ENCODE assay signal across 8 cellular contexts in the genomic region with DNA sequence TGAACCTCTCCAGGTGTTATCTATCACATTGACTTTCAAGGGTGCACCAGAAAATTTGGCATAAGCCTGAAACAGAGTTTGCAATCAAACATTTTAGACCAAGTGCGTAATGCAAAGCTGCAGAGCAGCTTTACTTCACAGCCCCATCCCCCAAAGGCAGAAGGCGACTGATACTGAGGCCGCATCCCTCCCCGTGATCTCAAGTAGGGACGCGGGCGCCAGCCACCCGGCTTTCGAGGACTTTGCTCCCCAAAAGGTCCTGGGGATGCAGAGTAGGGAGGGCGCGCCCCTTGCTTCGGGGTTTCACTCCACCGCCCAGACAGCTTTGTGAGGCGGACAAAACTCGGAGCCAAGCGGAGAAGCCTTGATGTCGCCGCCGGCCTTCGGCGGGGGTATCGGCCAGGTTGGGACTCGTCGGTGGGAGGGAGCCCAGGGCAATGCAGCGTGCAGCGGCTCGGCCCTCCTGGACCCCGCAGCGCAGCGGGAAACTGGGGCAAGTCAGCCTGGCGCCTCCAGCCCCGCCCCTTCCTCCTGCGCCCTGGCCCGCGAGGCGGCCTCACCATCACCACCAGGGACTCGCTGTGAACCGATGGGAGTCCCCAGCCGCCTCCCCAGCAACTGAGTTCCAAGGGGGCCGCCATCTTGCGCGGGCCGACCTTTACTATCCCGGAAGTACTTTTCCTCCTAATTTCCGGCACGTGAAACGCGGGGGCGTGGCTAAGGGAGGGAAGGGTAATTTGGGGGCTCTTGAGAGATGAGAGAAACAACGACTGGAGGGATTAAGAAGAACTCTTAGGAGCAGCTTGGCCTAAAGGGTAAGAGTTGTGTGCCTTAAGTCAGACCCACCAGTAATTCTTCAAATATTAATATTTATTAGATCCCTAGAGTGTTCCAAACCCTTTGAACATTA. TPM values are rescaled to one million over a fixed set of nuclear protein-coding genes. Genes with fewer than 3 reads are reported as not detected.
DNase-seq lines count a peak whose midpoint lies in the region; ATAC-seq, FAIRE-seq and TF ChIP-seq lines count a peak whose summit lies in the region.

A gene with protein sequence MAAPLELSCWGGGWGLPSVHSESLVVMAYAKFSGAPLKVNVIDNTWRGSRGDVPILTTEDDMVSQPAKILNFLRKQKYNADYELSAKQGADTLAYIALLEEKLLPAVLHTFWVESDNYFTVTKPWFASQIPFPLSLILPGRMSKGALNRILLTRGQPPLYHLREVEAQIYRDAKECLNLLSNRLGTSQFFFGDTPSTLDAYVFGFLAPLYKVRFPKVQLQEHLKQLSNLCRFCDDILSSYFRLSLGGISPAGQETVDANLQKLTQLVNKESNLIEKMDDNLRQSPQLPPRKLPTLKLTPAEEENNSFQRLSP (minus strand): TSS at position 665 of the 910 bp plus-strand sequence. CDS start 24 bp downstream, at position 641.

- peaks cover 23 to 27% of the 10 kb centered on the region in 2 donors for H3K36me3 Mint-ChIP-seq in CD14-positive monocyte

- no peak within 1 kb of the TSS for H2BK20ac ChIP-seq in H1 (ENCODE audit: low read length)

- H2BK5ac ChIP-seq in H1 (ENCODE audit: low read depth, low read length) (peak within 1 kb of the TSS; percentile 83), mesenchymal stem cell (ENCODE audit: low read depth, low read length, poor library complexity, severe bottlenecking) (no peak within 1 kb of the TSS)

- FAIRE-seq in H1 (lab: Jason Lieb, UNC): peak; percentile 89

- H3K4ac ChIP-seq in H1 (replicated peaks; ENCODE audit: insufficient read length, low read depth, low read length) (peak within 1 kb of the TSS; percentile 61), mesenchymal stem cell (ENCODE audit: low read depth in 1 of 2, low read length in 2 of 2) (peak within 1 kb of the TSS; percentile 29 to 64)

- peaks cover 0 to 14% of the 10 kb centered on the region in 2 experiments; a peak in 3 of 4 replicates for H3K79me2 ChIP-seq in H1 (ENCODE audit: control insufficient read depth in 1 of 2, insufficient read depth in 2 of 2, low read length in 2 of 2)

- H3K4me2 ChIP-seq in H1 (ENCODE audit: insufficient read depth in 1 of 2, low read depth in 2 of 2, low read length in 2 of 2): peak within 1 kb of the TSS; percentile 82 to 94
- H3K4me2 ChIP-seq in mesenchymal stem cell (ENCODE audit: low read length, poor library complexity, severe bottlenecking): peak within 1 kb of the TSS; percentile 50

- peak within 1 kb of the TSS in 6 of 7 donors; percentile 45 to 67 (median 64) for H3K27ac Mint-ChIP-seq in CD14-positive monocyte

- H3K4me3 ChIP-seq in H1 (ENCODE audit: extremely low read depth in 1 of 4, insufficient read depth in 2 of 4, low read depth in 3 of 4, low read length in 4 of 4): peak within 1 kb of the TSS; percentile 90 to 97 (median 94)
- peak within 1 kb of the TSS; percentile 89 to 95 for H3K4me3 ChIP-seq in mesenchymal stem cell (ENCODE audit: insufficient read depth in 1 of 2, low read depth in 1 of 2, low read length in 2 of 2)

- H4K91ac ChIP-seq in H1 (replicated peaks; ENCODE audit: insufficient read length, low read length) (peak within 1 kb of the TSS; percentile 82), mesenchymal stem cell (ENCODE audit: low read length) (peak within 1 kb of the TSS; percentile 63)

- H3K14ac ChIP-seq in H1 (ENCODE audit: insufficient read length) (no peak within 1 kb of the TSS), mesenchymal stem cell (ENCODE audit: low read length in 2 of 2) (peak within 1 kb of the TSS in 1 of 2 experiments; percentile 38)

- peaks cover 0 to 2% (median 0%) of the 10 kb centered on the region in 4 experiments; a peak in 1 of 7 replicates for H3K4me1 ChIP-seq in H1 (replicated peaks in 1 of 4; ENCODE audit: control insufficient read depth in 3 of 4, insufficient read depth in 4 of 4, low read length in 3 of 4)
- peaks cover 1% of the 10 kb centered on the region for H3K4me1 ChIP-seq in mesenchymal stem cell (ENCODE audit: control insufficient read depth, insufficient read depth, low read depth, low read length)

- CTCF ChIA-PET in H1 (lab: Charles Lee; ENCODE audit: partially characterized antibody): interaction anchor here (1.1 to 1.7 kb wide), 5 partner anchors 11 to 93 kb away, joined by 3 to 5 read pairs (median 3); no protein-coding TSS in a partner anchor

- peak within 1 kb of the TSS; percentile 92 for H4K5ac ChIP-seq in H1 (ENCODE audit: insufficient read length, low read depth, low read length)

- H3K9me3 ChIP-seq in H1 (ENCODE audit: insufficient read depth in 2 of 2, low read depth in 1 of 2, low read length in 1 of 2) (no peaks in the 10 kb centered on the region), mesenchymal stem cell (ENCODE audit: control insufficient read depth, low read length) (no peaks in the 10 kb centered on the region)

- no peak for TF ChIP-seq CTCF in CD14-positive monocyte (IDR thresholded peaks at IDR 0.05)
- TF ChIP-seq CTCF in H1 (IDR thresholded peaks at IDR 0.05; ENCODE audit: control extremely low read depth in 1 of 3, insufficient read depth in 1 of 3, low read depth in 1 of 3, low read length in 3 of 3): 0 out of 4 replicates have a peak, but pooled peaks of 1 of the 3 experiments have one; percentile 8

- peak; percentile 82 to 96 for TF ChIP-seq POLR2A in H1 (IDR thresholded peaks at IDR 0.05; ENCODE audit: control extremely low read depth in 1 of 2, low read depth in 2 of 2, low read length in 2 of 2)

- H3K23ac ChIP-seq in H1 (ENCODE audit: insufficient read length) (no peak within 1 kb of the TSS), mesenchymal stem cell (ENCODE audit: low read length in 2 of 2) (no peak within 1 kb of the TSS)

- H3K4me1 Mint-ChIP-seq in CD14-positive monocyte: peaks cover 14% of the 10 kb centered on the region

- H3K27me3 ChIP-seq in H1 (replicated peaks in 1 of 4; ENCODE audit: control insufficient read depth in 3 of 4, extremely low read depth in 1 of 4, insufficient read depth in 3 of 4, low read length in 3 of 4) (no peaks in the 10 kb centered on the region), mesenchymal stem cell (ENCODE audit: control insufficient read depth in 1 of 2, insufficient read depth in 1 of 2, low read length in 2 of 2) (no peaks in the 10 kb centered on the region)

- H2BK12ac ChIP-seq in H1 (ENCODE audit: low read depth, low read length) (peak within 1 kb of the TSS; percentile 64), mesenchymal stem cell (ENCODE audit: low read length in 2 of 2) (no peak within 1 kb of the TSS)

- peaks cover 4 to 12% (median 9%) of the 10 kb centered on the region in 7 donors for H3K9me3 Mint-ChIP-seq in CD14-positive monocyte

- H3K23me2 ChIP-seq in H1 (ENCODE audit: low read depth, low read length): peaks cover 6% of the 10 kb centered on the region

- ATAC-seq in GM19438 (IDR thresholded peaks at IDR 0.05; ENCODE audit: low read depth, unreplicated experiment) (peak; percentile 91), HG03575 (IDR thresholded peaks at IDR 0.05; ENCODE audit: extremely low read depth, insufficient number of reproducible peaks, low FRiP score, unreplicated experiment) (peak; percentile 47)

- H4K8ac ChIP-seq in H1 (ENCODE audit: extremely low read depth, insufficient read depth, low read length) (peak within 1 kb of the TSS; percentile 100), mesenchymal stem cell (ENCODE audit: low read length) (peak within 1 kb of the TSS; percentile 92)

- intact Hi-C loops in CD14-positive monocyte (cut with micrococcal nuclease): no loop called here

- H2BK15ac ChIP-seq in H1 (ENCODE audit: low read length) (peak within 1 kb of the TSS; percentile 62; the same call in 1 of the 2 replicates), mesenchymal stem cell (ENCODE audit: low read depth, poor library complexity, severe bottlenecking) (peak within 1 kb of the TSS; percentile 60)

- no peaks in the 10 kb centered on the region for H4K20me1 ChIP-seq in H1 (replicated peaks in 1 of 2; ENCODE audit: control insufficient read depth in 1 of 2, insufficient read depth in 2 of 2, low read length in 2 of 2)

- H3K36me3 ChIP-seq in H1 (ENCODE audit: control insufficient read depth in 2 of 4, insufficient read depth in 4 of 4, low read length in 3 of 4): peaks cover 6 to 35% (median 15%) of the 10 kb centered on the region in 4 experiments; a peak in 7 of 8 replicates
- peaks cover 0 to 29% of the 10 kb centered on the region in 2 experiments for H3K36me3 ChIP-seq in mesenchymal stem cell (ENCODE audit: control insufficient read depth in 1 of 2, insufficient read depth in 2 of 2, low read depth in 1 of 2, low read length in 2 of 2)

- POLR2A ChIA-PET in H1 (lab: Charles Lee; ENCODE audit: partially characterized antibody): interaction anchor here (0.8 to 1.5 kb wide), 15 partner anchors 9 to 108 kb away, joined by 3 to 8 read pairs (median 3); no protein-coding TSS in a partner anchor

- 0 out of 4 replicates have a peak, but pooled peaks of 1 of the 2 experiments have one; percentile 0 for TF ChIP-seq RAD21 in H1 (IDR thresholded peaks at IDR 0.05 in 1 of 2, conservative IDR thresholded peaks at IDR 0.05 in 1 of 2; ENCODE audit: low read depth in 2 of 2, low read length in 2 of 2)

- H3K18ac ChIP-seq in H1 (ENCODE audit: extremely low read depth, low read length): peak within 1 kb of the TSS; percentile 79
- H3K18ac ChIP-seq in mesenchymal stem cell (ENCODE audit: low read depth in 1 of 2, low read length in 2 of 2): peak within 1 kb of the TSS; percentile 62 to 78

- peaks cover 0 to 8% (median 0%) of the 10 kb centered on the region in 3 donors for H3K27me3 Mint-ChIP-seq in CD14-positive monocyte (ENCODE audit: low read depth in 3 of 3)

- peak within 1 kb of the TSS; percentile 88 for H3K56ac ChIP-seq in H1 (replicated peaks; ENCODE audit: insufficient read length, low read depth, low read length)

- WGBS in H1 (ENCODE audit: extremely low coverage in 1 of 2, insufficient coverage in 1 of 2, insufficient read length in 1 of 2, insufficient replicate concordance in 2 of 2, low coverage in 1 of 2, low lambda C conversion rate in 2 of 2, missing lambda C conversion rate in 1 of 2), 2 experiments: 1% methylated on average over 45 of the region's 50 CpGs; no CpG with 5 or more reads in 1 of the 2 experiments
- under 1% methylated on average over 43 of the region's 50 CpGs for WGBS in mesenchymal stem cell

- H3K27ac ChIP-seq in H1 (ENCODE audit: low read depth, low read length): peak within 1 kb of the TSS; percentile 93
- H3K27ac ChIP-seq in mesenchymal stem cell (ENCODE audit: low read length, poor library complexity, severe bottlenecking): no peak within 1 kb of the TSS

- TF ChIP-seq EP300 in H1 (IDR thresholded peaks at IDR 0.05; ENCODE audit: borderline replicate concordance in 1 of 2, low read depth in 2 of 2, low read length in 2 of 2): no peak

- H2AFZ ChIP-seq in H1 (ENCODE audit: low read length): peak within 1 kb of the TSS; percentile 31; the same call in 1 of the 2 replicates
- peak within 1 kb of the TSS; percentile 60 for H2AFZ ChIP-seq in mesenchymal stem cell (ENCODE audit: low read depth, low read length)

- peak; percentile 65 for DNase-seq in CD14-positive monocyte (ENCODE audit: low spot score)
- peak; percentile 79 to 86 for DNase-seq in NOMO-1 (lab: John Stamatoyannopoulos, UW; ENCODE audit: unreplicated experiment in 2 of 2)
- DNase-seq in activated CD8-positive, alpha-beta memory T cell treated with anti-CD3 and anti-CD28 coated beads for 48 hours (ENCODE audit: low read depth in 2 of 3, low spot score in 2 of 3): peak; percentile 75 to 79 (median 78)
- peak; percentile 73 to 92 for DNase-seq in H1 (ENCODE audit: low read depth in 1 of 2, low spot score in 2 of 2)
- DNase-seq in mesenchymal stem cell: peak; percentile 84
- peak; percentile 76 for DNase-seq in stimulated activated CD8-positive, alpha-beta memory T cell treated with anti-CD3 and anti-CD28 coated beads, Interleukin-12 subunit alpha, Interleukin-12 subunit beta, amount 100 ng/mL, for 24 hours (ENCODE audit: extremely low read depth)

- no peaks in the 10 kb centered on the region; the same call in 1 of the 2 replicates for H3K79me1 ChIP-seq in H1 (ENCODE audit: low read depth, low read length)
- peaks cover 11% of the 10 kb centered on the region for H3K79me1 ChIP-seq in mesenchymal stem cell (replicated peaks; ENCODE audit: low read length, poor library complexity, severe bottlenecking)

- H2AK5ac ChIP-seq in H1 (ENCODE audit: low read depth, low read length) (0 out of 2 replicates have a peak within 1 kb of the TSS, but pooled peaks have one; percentile 60), mesenchymal stem cell (ENCODE audit: low read length, severe bottlenecking) (peak within 1 kb of the TSS; percentile 25)

- peak within 1 kb of the TSS; percentile 87 to 89 for H3K4me3 Mint-ChIP-seq in CD14-positive monocyte

- H2BK120ac ChIP-seq in H1 (replicated peaks; ENCODE audit: low read depth, low read length) (no peak within 1 kb of the TSS), mesenchymal stem cell (ENCODE audit: low read depth, low read length) (no peak within 1 kb of the TSS)

- H3K9ac ChIP-seq in H1 (replicated peaks in 1 of 4; ENCODE audit: extremely low read depth in 1 of 4, low read depth in 3 of 4, low read length in 3 of 4) (peak within 1 kb of the TSS; percentile 86 to 93 (median 90)), mesenchymal stem cell (ENCODE audit: low read length) (peak within 1 kb of the TSS; percentile 95)

RNA-seq across cellular contexts. Expression of the gene that starts here (rescaled TPM):
- polyA plus RNA-seq in CD14-positive monocyte: under 1 TPM; 0.43 to 0.68 TPM
- 27.9 and 28.8 TPM in 2 replicates for total RNA-seq in H1 (2021; fragmentation: NEBNext Ultra II Directional; extraction: Animal tissue kit (Norgen Biotek cat#: 25700))
- polyA plus RNA-seq in H1 (2011; rRNA removed): 8.7 and 9.4 TPM in 2 replicates
- 13.8 TPM for polyA plus RNA-seq in H1 (2011; cell fraction: cytosol; rRNA removed)
- 10.2 TPM for polyA plus RNA-seq in H1 (2011; cell fraction: nucleus; rRNA removed)
- 8.0 to 17.8 TPM (median 10.3 TPM) in 4 replicates for polyA plus RNA-seq in H1 (2012, experiment 1 of 2)
- polyA plus RNA-seq in H1 (2012, experiment 2 of 2): 0.71 TPM
- polyA plus RNA-seq in H1 (2013, experiment 1 of 2): 13.0 TPM
- polyA plus RNA-seq in H1 (2013, experiment 2 of 2): 11.8 TPM
- polyA minus RNA-seq in H1 (2011; rRNA and poly(A)+ RNA removed): 23.7 and 39.6 TPM in 2 replicates
- polyA minus RNA-seq in H1 (2011; cell fraction: cytosol; rRNA and poly(A)+ RNA removed): 18.0 TPM
- polyA minus RNA-seq in H1 (2011; cell fraction: nucleus; rRNA and poly(A)+ RNA removed): 34.3 TPM
- 4.6 TPM for polyA plus RNA-seq in mesenchymal stem cell (2013, experiment 1 of 2)
- polyA plus RNA-seq in mesenchymal stem cell (2013, experiment 2 of 2): 5.1 TPM

Comparison
In these comparisons a context has a peak if more than half of its experiments do, and no peak if none do; other contexts are left out.
1. Peak in DNase-seq in CD14-positive monocyte; RNA of the gene not detected or under 1 TPM.